Comparison of ENCODE assay signal across 12 cellular contexts in genomic region chr4:174591243-174592021, GRCh38.
DNase-seq lines count a peak whose midpoint lies in the region; ATAC-seq and TF ChIP-seq lines count a peak whose summit lies in the region.
"Had no signal": no experiment of that assay in that cellular context is flagged by ENCODE, and none has a peak within 500 bp of the region (broad histone marks: within the 10 kb centered on the region; RNA-seq: fewer than 3 reads in every experiment).

No MANE protein-coding gene starts in this region.

- H3K27ac ChIP-seq in spleen, result peak overlapping the region in 5 of 8 donors; percentile 4 to 83 (median 79)
- H3K27ac ChIP-seq: 22Rv1, hepatocyte, parathyroid adenoma had no signal

- intact Hi-C loops in spleen (cut with DNase I; ENCODE audit: low total_unique reads), result no loop called here

- H3K9me3 ChIP-seq in spleen, result peaks cover 0 to 8% (median 0%) of the 10 kb centered on the region in 8 donors

- no peaks in the 10 kb centered on the region for H3K9me3 Mint-ChIP-seq in glutamatergic neuron (ENCODE audit: unreplicated experiment)

- no peak overlapping the region for H3K27ac Mint-ChIP-seq in glutamatergic neuron (ENCODE audit: unreplicated experiment)

- 17 to 28% (median 24%) methylated on average over 5 of the region's 5 CpGs for WGBS in spleen, 5 donors

- H3K4me3 ChIP-seq in spleen, result no peak overlapping the region
- H3K4me3 ChIP-seq: hepatocyte had no signal

- no peak for TF ChIP-seq POLR2A in spleen (IDR thresholded peaks at IDR 0.05)

- peaks cover 7% of the 10 kb centered on the region for H3K4me1 Mint-ChIP-seq in glutamatergic neuron (ENCODE audit: low read depth, unreplicated experiment)

- peak; percentile 87 to 96 for ATAC-seq in activated CD4-positive, CD25-positive, alpha-beta regulatory T cell treated with anti-CD3 and anti-CD28 coated beads, Interleukin-2, amount 50 U/mL, for 24 hours
- peak; percentile 92 for ATAC-seq in HG02870 (IDR thresholded peaks at IDR 0.05; ENCODE audit: unreplicated experiment)

- no peaks in the 10 kb centered on the region for H3K36me3 Mint-ChIP-seq in glutamatergic neuron (ENCODE audit: unreplicated experiment)

- TF ChIP-seq CTCF in spleen (IDR thresholded peaks at IDR 0.05 in 8 of 11, conservative IDR thresholded peaks at IDR 0.05 in 3 of 11), result no peak
- no peak for TF ChIP-seq CTCF in glutamatergic neuron (IDR thresholded peaks at IDR 0.05; ENCODE audit: partially characterized antibody, unreplicated experiment)

- no peaks in the 10 kb centered on the region for H3K27me3 Mint-ChIP-seq in glutamatergic neuron (ENCODE audit: unreplicated experiment)

- H3K27me3 ChIP-seq in spleen (replicated peaks in 1 of 7), result no peaks in the 10 kb centered on the region
- H3K27me3 ChIP-seq: hepatocyte had no signal

- no peaks in the 10 kb centered on the region for H3K36me3 ChIP-seq in spleen

- H3K4me1 ChIP-seq in spleen, result peaks cover 0 to 28% (median 10%) of the 10 kb centered on the region in 6 donors
- H3K4me1 ChIP-seq: parathyroid adenoma had no signal

- no peak for DNase-seq in activated CD4-positive, CD25-positive, alpha-beta regulatory T cell (lab: John Stamatoyannopoulos, UW)
- peak; percentile 89 for DNase-seq in NOMO-1 treated with DMSO at 0.1 percent for 48 hours (lab: John Stamatoyannopoulos, UW; ENCODE audit: unreplicated experiment)
- no peak for DNase-seq in spleen
- no peak for DNase-seq in nucleus accumbens (lab: John Stamatoyannopoulos, UW)
- no peak for DNase-seq in 8988T
- no peak for DNase-seq in glutamatergic neuron
- DNase-seq: NCI-H146 had no signal

- H3K4me3 Mint-ChIP-seq in glutamatergic neuron (ENCODE audit: unreplicated experiment), result no peak overlapping the region
